13 cellular contexts compared by ENCODE assay signal in genomic region chr1:16475771-16476770, GRCh38. TPM values are rescaled to one million over a fixed set of nuclear protein-coding genes. Genes with fewer than 3 reads are reported as not detected.
"Had no signal": no experiment of that assay in that cellular context is flagged by ENCODE, and none has a peak within 500 bp of the region (broad histone marks: within the 10 kb centered on the region; RNA-seq: fewer than 3 reads in every experiment).

No MANE protein-coding gene starts in this region.

RNA-seq across cellular contexts. Expression of gene RNU1-1, which starts 38.0 kb away (rescaled TPM):
- polyA plus RNA-seq: cardiac muscle cell, mammary epithelial cell, psoas muscle, urinary bladder had no signal

RNA-seq across cellular contexts. Expression of gene SPATA21, which starts 38.8 kb away (rescaled TPM):
- total RNA-seq: esophagus squamous epithelium; kidney; left cardiac atrium; left ventricle myocardium superior; mammary epithelial cell; mesenteric fat pad; naive thymus-derived CD8-positive, alpha-beta T cell; occipital lobe; psoas muscle; subcutaneous adipose tissue; tibial nerve; urinary bladder had no signal
- polyA plus RNA-seq: cardiac muscle cell; mammary epithelial cell; naive thymus-derived CD8-positive, alpha-beta T cell had no signal
